In genomic region chr3:134640872-134641470, GRCh38 we compare ENCODE assay signal across 8 cellular contexts. TPM values are rescaled to one million over a fixed set of nuclear protein-coding genes. Genes with fewer than 3 reads are reported as not detected.
DNase-seq lines count a peak whose midpoint lies in the region; ATAC-seq and TF ChIP-seq lines count a peak whose summit lies in the region.

No MANE protein-coding gene starts in this region.

- peak overlapping the region in 2 of 10 donors; percentile 16 to 22 for H3K27ac ChIP-seq in heart right ventricle
- H3K27ac ChIP-seq in MM.1S (ENCODE audit: low read length), result no peak overlapping the region
- no peak overlapping the region for H3K27ac ChIP-seq in mammary epithelial cell (ENCODE audit: insufficient read depth, low read depth, low read length)

- dilution Hi-C loops in mammary epithelial cell (cut with HindIII; ENCODE audit: low sequenced_read_pairs), result no loop called here

- H2AFZ ChIP-seq in MM.1S (ENCODE audit: low read length) (no peak overlapping the region), mammary epithelial cell (ENCODE audit: low read depth, low read length) (no peak overlapping the region)

- CTCF ChIA-PET in mammary epithelial cell (lab: Charles Lee; ENCODE audit: low non-redundant PET), result no interaction called here

- no TSS peak for BruUV-seq in mammary epithelial cell (replicated peaks; lab: Mats Ljungman, UMichigan)

- H3K4me2 ChIP-seq in MM.1S (ENCODE audit: low read depth, low read length), result no peak overlapping the region
- H3K4me2 ChIP-seq in mammary epithelial cell (ENCODE audit: insufficient read depth, low read depth, low read length), result no peak overlapping the region

- no peak for ATAC-seq in heart right ventricle
- ATAC-seq in Right ventricle myocardium inferior, result no peak
- ATAC-seq in activated T-cell treated with anti-CD3 and anti-CD28 coated beads, Interleukin-2, amount 50 U/mL, for 4 hours, result no peak

- no peaks in the 10 kb centered on the region for H3K36me3 ChIP-seq in heart right ventricle
- H3K36me3 ChIP-seq in MM.1S (replicated peaks; ENCODE audit: insufficient read depth, low read length), result no peaks in the 10 kb centered on the region
- no peaks in the 10 kb centered on the region for H3K36me3 ChIP-seq in mammary epithelial cell (ENCODE audit: insufficient read depth, low read length)

- H3K4me3 ChIP-seq in heart right ventricle (no peak overlapping the region), MM.1S (ENCODE audit: low read length) (no peak overlapping the region), mammary epithelial cell (replicated peaks in 1 of 3; ENCODE audit: insufficient read depth in 1 of 3, low read depth in 2 of 3, low read length in 3 of 3) (no peak overlapping the region)

- DNase-seq in heart right ventricle, result no peak
- no peak for DNase-seq in Right ventricle myocardium inferior (ENCODE audit: missing footprints)
- no peak for DNase-seq in MM.1S
- DNase-seq in mammary epithelial cell, result no peak
- DNase-seq in mesothelial cell of epicardium (ENCODE audit: low spot score in 2 of 2, unreplicated experiment in 2 of 2), result peak in 1 of 2 experiments; percentile 39
- no peak for DNase-seq in cortex of kidney (lab: John Stamatoyannopoulos, UW)
- no peak for DNase-seq in occipital lobe (lab: John Stamatoyannopoulos, UW)
- DNase-seq in activated T-cell treated with anti-CD3 and anti-CD28 coated beads, Interleukin-2, amount 50 U/mL, for 4 hours, result no peak

- no peaks in the 10 kb centered on the region for H3K36me3 Mint-ChIP-seq in mesothelial cell of epicardium
- H3K36me3 Mint-ChIP-seq in activated T-cell treated with anti-CD3 and anti-CD28 coated beads, Interleukin-2, amount 50 U/mL, for 4 hours (ENCODE audit: insufficient read depth), result no peaks in the 10 kb centered on the region

- H3K27me3 ChIP-seq in heart right ventricle (no peaks in the 10 kb centered on the region), MM.1S (replicated peaks; ENCODE audit: insufficient read depth, low read length) (no peaks in the 10 kb centered on the region), mammary epithelial cell (ENCODE audit: insufficient read depth, low read length) (no peaks in the 10 kb centered on the region)

- H3K79me2 ChIP-seq in MM.1S (ENCODE audit: low read length) (no peaks in the 10 kb centered on the region), mammary epithelial cell (ENCODE audit: insufficient read depth, low read length) (no peaks in the 10 kb centered on the region)

- H3K27me3 Mint-ChIP-seq in mesothelial cell of epicardium (ENCODE audit: low read depth), result peaks cover 13% of the 10 kb centered on the region
- H3K27me3 Mint-ChIP-seq in activated T-cell treated with anti-CD3 and anti-CD28 coated beads, Interleukin-2, amount 50 U/mL, for 4 hours (ENCODE audit: low read depth), result no peaks in the 10 kb centered on the region

- H4K20me1 ChIP-seq in MM.1S (ENCODE audit: insufficient read depth, low read length), result no peaks in the 10 kb centered on the region
- H4K20me1 ChIP-seq in mammary epithelial cell (ENCODE audit: insufficient read depth, low read length), result no peaks in the 10 kb centered on the region

- H3K9me2 ChIP-seq in MM.1S (replicated peaks; ENCODE audit: insufficient read depth, low read length), result no peaks in the 10 kb centered on the region

- H3K4me1 ChIP-seq in heart right ventricle, result peaks cover 0 to 45% (median 25%) of the 10 kb centered on the region in 9 donors
- 0 out of 2 replicates have a peak, but pooled peaks cover 4% of the 10 kb centered on the region for H3K4me1 ChIP-seq in MM.1S (ENCODE audit: low read length)
- H3K4me1 ChIP-seq in mammary epithelial cell (ENCODE audit: insufficient read depth, low read length), result no peaks in the 10 kb centered on the region

- WGBS in heart right ventricle, 2 donors, result 54 to 59% methylated on average over 4 of the region's 4 CpGs
- WGBS in mammary epithelial cell (ENCODE audit: low coverage, missing lambda C conversion rate), result 100% methylated on average over 2 of the region's 4 CpGs

- peak in 7 of 9 donors; percentile 29 to 51 (median 44) for TF ChIP-seq CTCF in heart right ventricle (IDR thresholded peaks at IDR 0.05)
- TF ChIP-seq CTCF in MM.1S (IDR thresholded peaks at IDR 0.05; ENCODE audit: low read length), result peak; percentile 54
- TF ChIP-seq CTCF in mammary epithelial cell (conservative IDR thresholded peaks at IDR 0.05 in 1 of 2, IDR thresholded peaks at IDR 0.05 in 1 of 2; ENCODE audit: extremely low read depth in 1 of 2, insufficient read depth in 1 of 2, low read depth in 1 of 2, low read length in 2 of 2), result peak; percentile 38 to 56
- TF ChIP-seq CTCF in mesothelial cell of epicardium (IDR thresholded peaks at IDR 0.05; ENCODE audit: unreplicated experiment), result peak; percentile 30

- H3F3A ChIP-seq in MM.1S (ENCODE audit: insufficient read depth, low read length), result no peaks in the 10 kb centered on the region

- H3K9me3 ChIP-seq in heart right ventricle, result no peaks in the 10 kb centered on the region
- H3K9me3 ChIP-seq in MM.1S (replicated peaks; ENCODE audit: insufficient read depth, low read length), result no peaks in the 10 kb centered on the region
- H3K9me3 ChIP-seq in mammary epithelial cell (replicated peaks; ENCODE audit: insufficient read depth, low read length), result no peaks in the 10 kb centered on the region

- H3K9ac ChIP-seq in MM.1S (ENCODE audit: low read length), result no peak overlapping the region
- no peak overlapping the region for H3K9ac ChIP-seq in mammary epithelial cell (ENCODE audit: insufficient read depth, low read length)

- in situ Hi-C loops in mammary epithelial cell (cut with MboI; ENCODE audit: low sequenced_read_pairs in 2 of 2), result no loop called here

- no peak overlapping the region for H3K4me3 Mint-ChIP-seq in mesothelial cell of epicardium
- H3K4me3 Mint-ChIP-seq in activated T-cell treated with anti-CD3 and anti-CD28 coated beads, Interleukin-2, amount 50 U/mL, for 4 hours, result no peak overlapping the region

- no peak overlapping the region for H3K27ac Mint-ChIP-seq in mesothelial cell of epicardium

- intact Hi-C loops in heart right ventricle (cut with DNase I) (loop anchor here in 2 of 10 donors (5.0 to 10.0 kb wide), 2 partner anchors 39 to 114 kb away; no protein-coding TSS in a partner anchor), Right ventricle myocardium inferior (cut with DNase I) (no loop called here), mammary epithelial cell (cut with micrococcal nuclease) (loop anchor here (1.0 kb wide), 1 partner anchor 40 kb away; no protein-coding TSS in a partner anchor)

- no peaks in the 10 kb centered on the region for H3K4me1 Mint-ChIP-seq in mesothelial cell of epicardium
- no peaks in the 10 kb centered on the region for H3K4me1 Mint-ChIP-seq in activated T-cell treated with anti-CD3 and anti-CD28 coated beads, Interleukin-2, amount 50 U/mL, for 4 hours (ENCODE audit: low read depth)

- H3K9me3 Mint-ChIP-seq in mesothelial cell of epicardium, result no peaks in the 10 kb centered on the region
- no peaks in the 10 kb centered on the region for H3K9me3 Mint-ChIP-seq in activated T-cell treated with anti-CD3 and anti-CD28 coated beads, Interleukin-2, amount 50 U/mL, for 4 hours

RNA-seq across cellular contexts. Expression of gene KY, which starts 9.9 kb away (rescaled TPM):
- 10 to 100 TPM in 5 of 10 donors, 1 to 10 TPM in 5; 3.8 to 24.3 (median 10.5) TPM for total RNA-seq in heart right ventricle
- polyA plus RNA-seq in heart right ventricle, result 1 to 10 TPM in 1 of 2 donors, under 1 TPM in 1; 0.46 to 3.4 TPM
- total RNA-seq in Right ventricle myocardium inferior, result 16.7 TPM
- under 1 TPM in 1 of 2 donors, not detected in 1; 0.33 TPM for total RNA-seq in mammary epithelial cell
- polyA plus RNA-seq in mammary epithelial cell, result 0.03 TPM
- not detected for polyA minus RNA-seq in mammary epithelial cell
- total RNA-seq in mesothelial cell of epicardium, result not detected in 3 replicates
- 0.62 TPM for total RNA-seq in occipital lobe
- total RNA-seq in activated T-cell treated with anti-CD3 and anti-CD28 coated beads, Interleukin-2, amount 50 U/mL, for 4 hours, result not detected
